ENCODE assay signal across 20 cellular contexts in genomic region chr1:198290089-198290683, GRCh38.
"Had no signal": no experiment of that assay in that cellular context is flagged by ENCODE, and none has a peak within 500 bp of the region (broad histone marks: within the 10 kb centered on the region; RNA-seq: fewer than 3 reads in every experiment).

No MANE protein-coding gene starts in this region.

- H3K27ac Mint-ChIP-seq: activated CD4-positive, alpha-beta memory T cell treated with anti-CD3 and anti-CD28 coated beads, Interleukin-2, amount 10 ng/mL, durations not matched to agents 7 days and 5 days; activated naive CD8-positive, alpha-beta T cell treated with anti-CD3 and anti-CD28 coated beads for 36 hours; activated T-helper 17 cell treated with anti-CD3 and anti-CD28 coated beads, Interleukin-2, amount 50 U/mL, for 72 hours; stimulated activated naive CD8-positive, alpha-beta T cell treated with anti-CD3 and anti-CD28 coated beads, Interleukin-15, Interleukin-2, amounts not matched to agents 100 ng/mL and 50 ng/mL, for 24 hours had no signal

- H3K27me3 Mint-ChIP-seq: activated CD4-positive, alpha-beta memory T cell treated with anti-CD3 and anti-CD28 coated beads, Interleukin-2, amount 10 ng/mL, durations not matched to agents 7 days and 5 days; activated naive CD8-positive, alpha-beta T cell treated with anti-CD3 and anti-CD28 coated beads for 36 hours; activated T-helper 17 cell treated with anti-CD3 and anti-CD28 coated beads, Interleukin-2, amount 50 U/mL, for 72 hours; stimulated activated naive CD8-positive, alpha-beta T cell treated with anti-CD3 and anti-CD28 coated beads, Interleukin-15, Interleukin-2, amounts not matched to agents 100 ng/mL and 50 ng/mL, for 24 hours had no signal

- H3K4me3 Mint-ChIP-seq: activated CD4-positive, alpha-beta memory T cell treated with anti-CD3 and anti-CD28 coated beads, Interleukin-2, amount 10 ng/mL, durations not matched to agents 7 days and 5 days; activated naive CD8-positive, alpha-beta T cell treated with anti-CD3 and anti-CD28 coated beads for 36 hours; activated T-helper 17 cell treated with anti-CD3 and anti-CD28 coated beads, Interleukin-2, amount 50 U/mL, for 72 hours; nephron progenitor cell; stimulated activated naive CD8-positive, alpha-beta T cell treated with anti-CD3 and anti-CD28 coated beads, Interleukin-15, Interleukin-2, amounts not matched to agents 100 ng/mL and 50 ng/mL, for 24 hours had no signal

- ATAC-seq: activated T-helper 17 cell treated with anti-CD3 and anti-CD28 coated beads, Interleukin-2, amount 50 U/mL, for 72 hours; gastroesophageal sphincter had no signal

- H3K27me3 ChIP-seq: brain microvascular endothelial cell, gastroesophageal sphincter, heart right ventricle, tibial nerve had no signal

- DNase-seq: activated CD4-positive, alpha-beta memory T cell treated with anti-CD3 and anti-CD28 coated beads, Interleukin-2, amount 10 ng/mL, durations not matched to agents 7 days and 5 days; activated CD4-positive, alpha-beta T cell treated with anti-CD3 and anti-CD28 coated beads for 48 hours; activated CD4-positive, CD25-positive, alpha-beta regulatory T cell; activated naive CD4-positive, alpha-beta T cell; activated naive CD8-positive, alpha-beta T cell treated with anti-CD3 and anti-CD28 coated beads for 36 hours; activated T-cell treated with anti-CD3 and anti-CD28 coated beads, Interleukin-2, amount 50 U/mL, for 1 hour; amygdala; brain microvascular endothelial cell; cortex of kidney; heart right ventricle; mesenchymal stem cell; retina; stimulated activated CD4-positive, alpha-beta T cell treated with anti-CD3 and anti-CD28 coated beads, Interleukin-15, amount 100 ng/mL, for 24 hours; stimulated activated CD4-positive, alpha-beta T cell treated with anti-CD3 and anti-CD28 coated beads, Interleukin-2, amount 100 ng/mL, for 48 hours; T-helper 9 cell had no signal

- H3K4me3 ChIP-seq: gastroesophageal sphincter, tibial nerve had no signal

- H3K27ac ChIP-seq: brain microvascular endothelial cell, tibial nerve had no signal

- H3K9me3 ChIP-seq: gastroesophageal sphincter, tibial nerve had no signal

- H3K9me3 Mint-ChIP-seq: activated CD4-positive, alpha-beta memory T cell treated with anti-CD3 and anti-CD28 coated beads, Interleukin-2, amount 10 ng/mL, durations not matched to agents 7 days and 5 days; activated naive CD8-positive, alpha-beta T cell treated with anti-CD3 and anti-CD28 coated beads for 36 hours; activated T-helper 17 cell treated with anti-CD3 and anti-CD28 coated beads, Interleukin-2, amount 50 U/mL, for 72 hours; nephron progenitor cell; stimulated activated naive CD8-positive, alpha-beta T cell treated with anti-CD3 and anti-CD28 coated beads, Interleukin-15, Interleukin-2, amounts not matched to agents 100 ng/mL and 50 ng/mL, for 24 hours had no signal

- H3K4me1 Mint-ChIP-seq: activated CD4-positive, alpha-beta memory T cell treated with anti-CD3 and anti-CD28 coated beads, Interleukin-2, amount 10 ng/mL, durations not matched to agents 7 days and 5 days; activated T-helper 17 cell treated with anti-CD3 and anti-CD28 coated beads, Interleukin-2, amount 50 U/mL, for 72 hours had no signal
